ENCODE assay signal across 10 cellular contexts in genomic region chr16:20897253-20897896, GRCh38. TPM values are rescaled to one million over a fixed set of nuclear protein-coding genes. Genes with fewer than 3 reads are reported as not detected.
A peak's percentile ranks its signal among the peaks of the same experiment; 100 is the strongest.
DNase-seq lines count a peak whose midpoint lies in the region; ATAC-seq and TF ChIP-seq lines count a peak whose summit lies in the region.
"Had no signal": no experiment of that assay in that cellular context is flagged by ENCODE, and none has a peak within 500 bp of the region (broad histone marks: within the 10 kb centered on the region; RNA-seq: fewer than 3 reads in every experiment).

No MANE protein-coding gene starts in this region.

- no peak for DNase-seq in activated CD4-positive, alpha-beta memory T cell treated with anti-CD3 and anti-CD28 coated beads, Interleukin-2, amount 10 ng/mL, durations not matched to agents 7 days and 5 days
- no peak for DNase-seq in activated CD4-positive, alpha-beta memory T cell treated with anti-CD3 and anti-CD28 coated beads for 36 hours
- DNase-seq in activated naive CD8-positive, alpha-beta T cell treated with anti-CD3 and anti-CD28 coated beads, Interleukin-2, amount 50 U/mL, for 24 hours, result no peak
- DNase-seq in immature natural killer cell (no peak), substantia nigra (lab: John Stamatoyannopoulos, UW) (peak in 2 of 49 donors; percentile 8 to 44), lower lobe of right lung (no peak), H9 (no peak), body of pancreas (no peak)
- DNase-seq: BE2C, NCI-H1417 had no signal

- no peaks in the 10 kb centered on the region for H3K27me3 ChIP-seq in lower lobe of right lung (ENCODE audit: low read depth)
- H3K27me3 ChIP-seq in H9 (ENCODE audit: insufficient read depth, low read length), result no peaks in the 10 kb centered on the region
- no peaks in the 10 kb centered on the region for H3K27me3 ChIP-seq in body of pancreas
- H3K27me3 ChIP-seq: BE2C had no signal

- peak overlapping the region; percentile 40 for H3K27ac Mint-ChIP-seq in activated CD4-positive, alpha-beta memory T cell treated with anti-CD3 and anti-CD28 coated beads, Interleukin-2, amount 10 ng/mL, durations not matched to agents 7 days and 5 days
- no peak overlapping the region for H3K27ac Mint-ChIP-seq in activated CD4-positive, alpha-beta memory T cell treated with anti-CD3 and anti-CD28 coated beads for 36 hours
- H3K27ac Mint-ChIP-seq in activated naive CD8-positive, alpha-beta T cell treated with anti-CD3 and anti-CD28 coated beads, Interleukin-2, amount 50 U/mL, for 24 hours, result peak overlapping the region; percentile 3
- H3K27ac Mint-ChIP-seq in immature natural killer cell, result peak overlapping the region in 5 of 6 donors; percentile 13 to 71 (median 62)
- peak overlapping the region in 1 of 3 experiments; percentile 46; a peak in 1 of 7 replicates for H3K27ac Mint-ChIP-seq in H9

- H3K4me1 ChIP-seq in lower lobe of right lung, result peaks cover 40% of the 10 kb centered on the region
- no peaks in the 10 kb centered on the region for H3K4me1 ChIP-seq in H9 (ENCODE audit: insufficient read depth, low read length)
- peaks cover 40% of the 10 kb centered on the region for H3K4me1 ChIP-seq in body of pancreas
- H3K4me1 ChIP-seq: BE2C had no signal

- no peak overlapping the region for H2AFZ ChIP-seq in H9 (ENCODE audit: low read length)

- no peak overlapping the region for H3K4me2 ChIP-seq in H9 (ENCODE audit: insufficient read depth, insufficient read length, low read length)

- H3T11ph ChIP-seq in H9 (ENCODE audit: low read length), result no peak overlapping the region

- no peaks in the 10 kb centered on the region for H4K20me1 ChIP-seq in H9 (ENCODE audit: control insufficient read depth, insufficient read depth, insufficient read length)

- no CpG with 5 or more reads among the region's 4 CpGs for WGBS in H9 (ENCODE audit: extremely low coverage, insufficient read length, low lambda C conversion rate)
- WGBS in body of pancreas, 2 donors, result 83 to 87% methylated on average over 2 to 4 of the region's 4 CpGs

- peak overlapping the region; percentile 83 for H3K4me3 Mint-ChIP-seq in activated CD4-positive, alpha-beta memory T cell treated with anti-CD3 and anti-CD28 coated beads, Interleukin-2, amount 10 ng/mL, durations not matched to agents 7 days and 5 days
- H3K4me3 Mint-ChIP-seq in activated CD4-positive, alpha-beta memory T cell treated with anti-CD3 and anti-CD28 coated beads for 36 hours, result no peak overlapping the region
- H3K4me3 Mint-ChIP-seq in activated naive CD8-positive, alpha-beta T cell treated with anti-CD3 and anti-CD28 coated beads, Interleukin-2, amount 50 U/mL, for 24 hours, result peak overlapping the region; percentile 12
- H3K4me3 Mint-ChIP-seq in immature natural killer cell (peak overlapping the region in 1 of 5 donors; percentile 7), H9 (peak overlapping the region in 1 of 2 experiments; percentile 17; a peak in 1 of 5 replicates)

- H4K91ac ChIP-seq in H9 (ENCODE audit: insufficient read length, low read depth, low read length), result no peak overlapping the region

- H4K5ac ChIP-seq in H9 (ENCODE audit: insufficient read length, low read depth, low read length), result no peak overlapping the region

- H3K9me3 ChIP-seq in lower lobe of right lung (no peaks in the 10 kb centered on the region), H9 (ENCODE audit: control insufficient read depth, low read depth, low read length) (no peaks in the 10 kb centered on the region), body of pancreas (no peaks in the 10 kb centered on the region)
- H3K9me3 ChIP-seq: BE2C had no signal

- H3K23me2 ChIP-seq in H9 (ENCODE audit: insufficient read length, low read depth, low read length, poor library complexity, severe bottlenecking), result peaks cover 14% of the 10 kb centered on the region

- POLR2A ChIA-PET in activated CD4-positive, alpha-beta memory T cell treated with anti-CD3 and anti-CD28 coated beads, Interleukin-2, amount 10 ng/mL, durations not matched to agents 7 days and 5 days (lab: Charles Lee), result interaction anchor here (0.9 to 7.5 kb wide), 6 partner anchors 14 to 47 kb away, joined by 3 to 113 read pairs (median 17); no protein-coding TSS in a partner anchor
- POLR2A ChIA-PET in activated CD4-positive, alpha-beta memory T cell treated with anti-CD3 and anti-CD28 coated beads for 36 hours (lab: Charles Lee), result interaction anchor here (1.6 kb wide), 1 partner anchor 23 kb away, joined by 3 read pairs; no protein-coding TSS in a partner anchor

- peaks cover 64% of the 10 kb centered on the region for H3K36me3 Mint-ChIP-seq in activated CD4-positive, alpha-beta memory T cell treated with anti-CD3 and anti-CD28 coated beads, Interleukin-2, amount 10 ng/mL, durations not matched to agents 7 days and 5 days (ENCODE audit: low read depth)
- H3K36me3 Mint-ChIP-seq in activated CD4-positive, alpha-beta memory T cell treated with anti-CD3 and anti-CD28 coated beads for 36 hours, result peaks cover 27% of the 10 kb centered on the region
- H3K36me3 Mint-ChIP-seq in activated naive CD8-positive, alpha-beta T cell treated with anti-CD3 and anti-CD28 coated beads, Interleukin-2, amount 50 U/mL, for 24 hours (ENCODE audit: low read depth), result peaks cover 27% of the 10 kb centered on the region
- no peaks in the 10 kb centered on the region for H3K36me3 Mint-ChIP-seq in immature natural killer cell
- H3K36me3 Mint-ChIP-seq in H9 (ENCODE audit: insufficient read depth in 1 of 3, low read depth in 3 of 3), result peaks cover 9 to 30% (median 14%) of the 10 kb centered on the region in 3 experiments; a peak in 6 of 7 replicates

- no peak for TF ChIP-seq POLR2A in body of pancreas (IDR thresholded peaks at IDR 0.05)

- H3K4me3 ChIP-seq in lower lobe of right lung (no peak overlapping the region), body of pancreas (no peak overlapping the region)

- H2AK5ac ChIP-seq in H9 (ENCODE audit: insufficient read length, low read length), result no peak overlapping the region

- H3K27me3 Mint-ChIP-seq in activated CD4-positive, alpha-beta memory T cell treated with anti-CD3 and anti-CD28 coated beads, Interleukin-2, amount 10 ng/mL, durations not matched to agents 7 days and 5 days, result no peaks in the 10 kb centered on the region
- H3K27me3 Mint-ChIP-seq in activated CD4-positive, alpha-beta memory T cell treated with anti-CD3 and anti-CD28 coated beads for 36 hours, result no peaks in the 10 kb centered on the region
- no peaks in the 10 kb centered on the region for H3K27me3 Mint-ChIP-seq in activated naive CD8-positive, alpha-beta T cell treated with anti-CD3 and anti-CD28 coated beads, Interleukin-2, amount 50 U/mL, for 24 hours
- H3K27me3 Mint-ChIP-seq in immature natural killer cell (ENCODE audit: low read depth in 3 of 3) (peaks cover 7 to 19% (median 15%) of the 10 kb centered on the region in 3 donors), H9 (ENCODE audit: low read depth) (no peaks in the 10 kb centered on the region)

- no peak overlapping the region for H3K4ac ChIP-seq in H9 (ENCODE audit: low read depth, low read length)

- no peak overlapping the region for H3K18ac ChIP-seq in H9 (ENCODE audit: insufficient read length, low read depth, low read length)

- CTCF ChIA-PET in activated CD4-positive, alpha-beta memory T cell treated with anti-CD3 and anti-CD28 coated beads, Interleukin-2, amount 10 ng/mL, durations not matched to agents 7 days and 5 days (lab: Charles Lee), result interaction anchor here (0.6 to 1.6 kb wide), 4 partner anchors 8 to 47 kb away, joined by 3 to 8 read pairs (median 6); no protein-coding TSS in a partner anchor
- CTCF ChIA-PET in activated CD4-positive, alpha-beta memory T cell treated with anti-CD3 and anti-CD28 coated beads for 36 hours (lab: Charles Lee), result no interaction called here

- H2BK12ac ChIP-seq in H9 (ENCODE audit: insufficient read length, low read depth, low read length), result no peak overlapping the region

- no peak overlapping the region for H4K8ac ChIP-seq in H9 (replicated peaks; ENCODE audit: insufficient read length, low read depth, low read length)

- no peak for ATAC-seq in activated naive CD8-positive, alpha-beta T cell treated with anti-CD3 and anti-CD28 coated beads, Interleukin-2, amount 50 U/mL, for 24 hours
- ATAC-seq in lower lobe of right lung, result no peak
- ATAC-seq in body of pancreas, result no peak

- H3K56ac ChIP-seq in H9 (ENCODE audit: insufficient read length, low read depth, low read length), result no peak overlapping the region

- H2BK20ac ChIP-seq in H9 (ENCODE audit: low read depth, low read length, poor library complexity, severe bottlenecking), result no peak overlapping the region

- H3K27ac ChIP-seq in substantia nigra (ENCODE audit: low read depth, low read length, poor library complexity, severe bottlenecking) (peak overlapping the region; percentile 16), lower lobe of right lung (no peak overlapping the region), H9 (ENCODE audit: insufficient read length, low read depth, low read length) (no peak overlapping the region), body of pancreas (peak overlapping the region in 1 of 4 donors; percentile 95)

- H3K79me2 ChIP-seq in H9 (ENCODE audit: insufficient read depth, low read length), result peaks cover 17% of the 10 kb centered on the region; the same call in 1 of the 2 replicates

- H3K9me3 Mint-ChIP-seq in activated CD4-positive, alpha-beta memory T cell treated with anti-CD3 and anti-CD28 coated beads, Interleukin-2, amount 10 ng/mL, durations not matched to agents 7 days and 5 days, result no peaks in the 10 kb centered on the region
- no peaks in the 10 kb centered on the region for H3K9me3 Mint-ChIP-seq in activated CD4-positive, alpha-beta memory T cell treated with anti-CD3 and anti-CD28 coated beads for 36 hours
- H3K9me3 Mint-ChIP-seq in activated naive CD8-positive, alpha-beta T cell treated with anti-CD3 and anti-CD28 coated beads, Interleukin-2, amount 50 U/mL, for 24 hours, result no peaks in the 10 kb centered on the region
- H3K9me3 Mint-ChIP-seq in immature natural killer cell (no peaks in the 10 kb centered on the region), H9 (no peaks in the 10 kb centered on the region; a peak in 1 of 5 replicates)

- intact Hi-C loops in activated CD4-positive, alpha-beta memory T cell treated with anti-CD3 and anti-CD28 coated beads for 36 hours (cut with micrococcal nuclease), result no loop called here
- intact Hi-C loops in lower lobe of right lung (cut with DNase I) (no loop called here), body of pancreas (cut with DNase I) (no loop called here)

- H2BK15ac ChIP-seq in H9 (ENCODE audit: low read depth, low read length), result no peak overlapping the region

- no peak overlapping the region for H2BK5ac ChIP-seq in H9 (ENCODE audit: insufficient read length, low read length)

- peaks cover 32% of the 10 kb centered on the region for H3K36me3 ChIP-seq in lower lobe of right lung
- no peaks in the 10 kb centered on the region for H3K36me3 ChIP-seq in body of pancreas (replicated peaks in 1 of 2; ENCODE audit: insufficient read depth in 1 of 2, low read depth in 2 of 2)

- no peak overlapping the region for H3K23ac ChIP-seq in H9 (ENCODE audit: insufficient read length, low read depth, low read length)

- H3K79me1 ChIP-seq in H9 (ENCODE audit: insufficient read depth, low read depth, low read length, poor library complexity, severe bottlenecking), result peaks cover 5% of the 10 kb centered on the region

- no peak overlapping the region for H2BK120ac ChIP-seq in H9 (ENCODE audit: low read depth, low read length, poor library complexity, severe bottlenecking)

- no peak overlapping the region for H3K9ac ChIP-seq in H9 (ENCODE audit: extremely low read depth, insufficient read length, low read length)

- H3K4me1 Mint-ChIP-seq in activated CD4-positive, alpha-beta memory T cell treated with anti-CD3 and anti-CD28 coated beads, Interleukin-2, amount 10 ng/mL, durations not matched to agents 7 days and 5 days, result peaks cover 57% of the 10 kb centered on the region
- peaks cover 42% of the 10 kb centered on the region for H3K4me1 Mint-ChIP-seq in activated CD4-positive, alpha-beta memory T cell treated with anti-CD3 and anti-CD28 coated beads for 36 hours (ENCODE audit: low read depth)
- peaks cover 52% of the 10 kb centered on the region for H3K4me1 Mint-ChIP-seq in activated naive CD8-positive, alpha-beta T cell treated with anti-CD3 and anti-CD28 coated beads, Interleukin-2, amount 50 U/mL, for 24 hours
- H3K4me1 Mint-ChIP-seq in immature natural killer cell (peaks cover 36 to 49% of the 10 kb centered on the region in 2 donors), H9 (peaks cover 27 to 32% of the 10 kb centered on the region in 2 experiments)

- TF ChIP-seq CTCF in lower lobe of right lung (IDR thresholded peaks at IDR 0.05), result no peak
- TF ChIP-seq CTCF in H9 (conservative IDR thresholded peaks at IDR 0.05), result no peak
- TF ChIP-seq CTCF in body of pancreas (IDR thresholded peaks at IDR 0.05), result no peak

- no peak overlapping the region for H3K14ac ChIP-seq in H9 (ENCODE audit: insufficient read depth, low read length)

RNA-seq across cellular contexts. Expression of gene DCUN1D3, which starts 2.8 kb away (rescaled TPM):
- 10 to 100 TPM; 20.7 to 21.6 TPM for total RNA-seq in activated CD4-positive, alpha-beta memory T cell treated with anti-CD3 and anti-CD28 coated beads, Interleukin-2, amount 10 ng/mL, durations not matched to agents 7 days and 5 days
- 1 to 10 TPM; 5.9 TPM for total RNA-seq in activated CD4-positive, alpha-beta memory T cell treated with anti-CD3 and anti-CD28 coated beads for 36 hours
- polyA plus RNA-seq in immature natural killer cell, result 1 to 10 TPM in 1 of 3 donors, under 1 TPM in 2; 0.06 to 1.5 (median 0.74) TPM
- total RNA-seq in lower lobe of right lung (20.7 TPM), H9 (2021) (16.1 and 17.7 TPM in 2 replicates), body of pancreas (10 to 100 TPM in 1 of 2 donors, 1 to 10 TPM in 1; 7.5 to 14.5 TPM)

RNA-seq across cellular contexts. Expression of gene LYRM1, which starts 3.2 kb away (rescaled TPM):
- total RNA-seq in activated CD4-positive, alpha-beta memory T cell treated with anti-CD3 and anti-CD28 coated beads, Interleukin-2, amount 10 ng/mL, durations not matched to agents 7 days and 5 days, result 10 to 100 TPM; 45.2 to 47.0 TPM
- total RNA-seq in activated CD4-positive, alpha-beta memory T cell treated with anti-CD3 and anti-CD28 coated beads for 36 hours, result 10 to 100 TPM; 26.5 to 28.0 TPM
- 10 to 100 TPM; 23.8 to 37.1 (median 36.4) TPM for polyA plus RNA-seq in immature natural killer cell
- total RNA-seq in lower lobe of right lung (23.3 TPM), H9 (2021) (9.6 and 10.6 TPM in 2 replicates), body of pancreas (10 to 100 TPM; 13.5 to 18.9 TPM)
